ENCODE assay signal across 19 cellular contexts in the genomic region with DNA sequence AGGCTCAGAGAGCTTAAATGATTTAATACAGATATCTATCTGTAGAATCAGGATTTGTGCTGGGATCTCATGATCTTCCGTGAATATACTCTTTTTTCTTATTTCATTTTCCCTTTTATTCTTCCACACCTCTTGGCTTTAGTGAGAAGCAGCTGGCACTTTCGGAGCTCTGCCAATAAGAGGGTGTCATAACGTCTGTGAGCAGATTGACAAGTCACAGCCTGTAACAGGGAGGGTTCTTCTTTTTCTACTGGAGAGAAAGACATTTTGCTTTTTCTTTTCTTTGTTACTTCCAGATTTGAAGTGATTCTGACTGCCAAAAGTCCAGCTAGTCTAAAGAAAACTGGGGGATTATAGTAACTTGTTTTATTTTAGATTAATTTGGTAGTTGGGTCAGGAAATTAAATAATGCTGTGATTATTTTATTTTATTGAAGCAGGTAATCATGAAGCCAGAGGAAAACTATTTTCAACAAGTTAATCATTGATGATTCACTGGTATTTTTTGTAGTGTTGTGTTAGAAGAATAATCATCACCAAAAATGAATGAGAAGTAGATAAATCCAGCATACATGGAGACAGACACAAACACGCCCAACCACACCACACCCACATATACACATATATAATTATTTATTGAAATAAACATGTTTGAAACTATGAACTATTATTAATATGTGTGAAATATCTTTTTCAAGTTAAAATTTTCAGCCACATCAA.
A peak's percentile ranks its signal among the peaks of the same experiment; 100 is the strongest.
DNase-seq lines count a peak whose midpoint lies in the region; ATAC-seq and TF ChIP-seq lines count a peak whose summit lies in the region.
"Had no signal": no experiment of that assay in that cellular context is flagged by ENCODE, and none has a peak within 500 bp of the region (broad histone marks: within the 10 kb centered on the region; RNA-seq: fewer than 3 reads in every experiment).

No MANE protein-coding gene starts in this region.

- H3K4me2 ChIP-seq in skeletal muscle satellite cell (ENCODE audit: low read length): peak overlapping the region; percentile 16

- 73% methylated on average over 3 of the region's 4 CpGs; no CpG with 5 or more reads in 1 of the 2 experiments for WGBS in endodermal cell (ENCODE audit: insufficient coverage in 1 of 2, insufficient read length in 1 of 2), 2 experiments
- 30 to 48% (median 41%) methylated on average over 4 of the region's 4 CpGs for WGBS in ovary, 3 donors

- H3K4me3 ChIP-seq in WERI-Rb-1 (ENCODE audit: low read depth, low read length): no peak overlapping the region
- H3K4me3 ChIP-seq in skeletal muscle satellite cell (ENCODE audit: low read length): no peak overlapping the region
- H3K4me3 ChIP-seq in endodermal cell (ENCODE audit: low read length): no peak overlapping the region
- H3K4me3 ChIP-seq in ovary: no peak overlapping the region
- H3K4me3 ChIP-seq: upper lobe of left lung had no signal

- no peak for TF ChIP-seq POLR2A in ovary (IDR thresholded peaks at IDR 0.05)

- H3K36me3 ChIP-seq in WERI-Rb-1 (no peaks in the 10 kb centered on the region), skeletal muscle satellite cell (ENCODE audit: insufficient read depth, low read length) (peaks cover 3% of the 10 kb centered on the region), endodermal cell (ENCODE audit: control insufficient read depth, insufficient read depth, low read length) (no peaks in the 10 kb centered on the region), ovary (no peaks in the 10 kb centered on the region)
- H3K36me3 ChIP-seq: brain microvascular endothelial cell, upper lobe of left lung had no signal

- peak overlapping the region; percentile 37 for H3K9ac ChIP-seq in skeletal muscle satellite cell (ENCODE audit: low read depth, low read length)
- no peak overlapping the region for H3K9ac ChIP-seq in endodermal cell (ENCODE audit: extremely low read depth, low read length, poor library complexity, severe bottlenecking)

- no peaks in the 10 kb centered on the region for H3K27me3 Mint-ChIP-seq in endodermal cell (ENCODE audit: insufficient read depth)
- H3K27me3 Mint-ChIP-seq: CD4-positive, CD25-positive, alpha-beta regulatory T cell; naive thymus-derived CD8-positive, alpha-beta T cell had no signal

- intact Hi-C loops in ovary (cut with DNase I): no loop called here

- H3K27ac ChIP-seq in WERI-Rb-1 (0 out of 2 replicates have a peak overlapping the region, but pooled peaks have one; percentile 22), foreskin keratinocyte (peak overlapping the region; percentile 92), endodermal cell (ENCODE audit: low read depth, low read length) (no peak overlapping the region), ovary (no peak overlapping the region)
- H3K27ac ChIP-seq: brain microvascular endothelial cell, upper lobe of left lung had no signal

- TF ChIP-seq CTCF in WERI-Rb-1 (IDR thresholded peaks at IDR 0.05; ENCODE audit: low read depth, low read length): no peak
- TF ChIP-seq CTCF in foreskin keratinocyte (conservative IDR thresholded peaks at IDR 0.05): no peak
- TF ChIP-seq CTCF in endodermal cell (conservative IDR thresholded peaks at IDR 0.05): no peak
- TF ChIP-seq CTCF in ovary (IDR thresholded peaks at IDR 0.05): no peak

- DNase-seq in NCI-H1105 treated with DMSO at 0.1 percent for 48 hours (lab: John Stamatoyannopoulos, UW) (peak; percentile 81), WERI-Rb-1 (no peak), foreskin keratinocyte (peak; percentile 91 to 96), endodermal cell (no peak), ovary (no peak), EL (no peak)
- DNase-seq: activated CD4-positive, CD25-positive, alpha-beta regulatory T cell; activated naive CD4-positive, alpha-beta T cell treated with Interleukin-2 at 50 U/mL for 16 hours; brain microvascular endothelial cell; CD4-positive, CD25-positive, alpha-beta regulatory T cell; effector memory CD4-positive, alpha-beta T cell; left cardiac atrium; naive thymus-derived CD8-positive, alpha-beta T cell; NCI-H226; retina; stimulated activated CD4-positive, alpha-beta T cell treated with anti-CD3 and anti-CD28 coated beads, Interleukin-4, amount 100 ng/mL, for 24 hours; upper lobe of left lung had no signal

- peak; percentile 96 for ATAC-seq in foreskin keratinocyte
- ATAC-seq: naive thymus-derived CD8-positive, alpha-beta T cell; Panc1 had no signal

- no peak for TF ChIP-seq EP300 in ovary (IDR thresholded peaks at IDR 0.05)

- H3K9me3 ChIP-seq in WERI-Rb-1 (ENCODE audit: severe bottlenecking) (no peaks in the 10 kb centered on the region), skeletal muscle satellite cell (replicated peaks; ENCODE audit: low read length) (no peaks in the 10 kb centered on the region), endodermal cell (ENCODE audit: control insufficient read depth, low read length) (peaks cover 13% of the 10 kb centered on the region), ovary (no peaks in the 10 kb centered on the region)

- no peak overlapping the region for H3K4me3 Mint-ChIP-seq in endodermal cell
- H3K4me3 Mint-ChIP-seq: CD4-positive, CD25-positive, alpha-beta regulatory T cell; naive thymus-derived CD8-positive, alpha-beta T cell had no signal

- no peak overlapping the region for H3K27ac Mint-ChIP-seq in endodermal cell
- H3K27ac Mint-ChIP-seq: CD4-positive, CD25-positive, alpha-beta regulatory T cell had no signal

- H3K9me3 Mint-ChIP-seq in endodermal cell: peaks cover 20% of the 10 kb centered on the region

- H3K4me1 ChIP-seq in foreskin keratinocyte (peaks cover 12% of the 10 kb centered on the region), skeletal muscle satellite cell (ENCODE audit: control insufficient read depth, insufficient read depth, low read length) (peaks cover 14% of the 10 kb centered on the region), endodermal cell (ENCODE audit: control insufficient read depth, insufficient read depth, low read length) (no peaks in the 10 kb centered on the region), ovary (ENCODE audit: insufficient read depth) (no peaks in the 10 kb centered on the region)
- H3K4me1 ChIP-seq: upper lobe of left lung had no signal

- H3K27me3 ChIP-seq in WERI-Rb-1 (ENCODE audit: insufficient read depth, low read depth, severe bottlenecking): no peaks in the 10 kb centered on the region
- H3K27me3 ChIP-seq in foreskin keratinocyte: no peaks in the 10 kb centered on the region
- no peaks in the 10 kb centered on the region for H3K27me3 ChIP-seq in skeletal muscle satellite cell (ENCODE audit: control insufficient read depth, insufficient read depth, low read length)
- H3K27me3 ChIP-seq in endodermal cell (ENCODE audit: control insufficient read depth, insufficient read depth, low read length, poor library complexity, severe bottlenecking): no peaks in the 10 kb centered on the region
- no peaks in the 10 kb centered on the region for H3K27me3 ChIP-seq in ovary
- H3K27me3 ChIP-seq: brain microvascular endothelial cell, upper lobe of left lung had no signal

- H3K36me3 Mint-ChIP-seq in endodermal cell (ENCODE audit: low read depth): peaks cover 2% of the 10 kb centered on the region

- H3K4me1 Mint-ChIP-seq in endodermal cell: no peaks in the 10 kb centered on the region
- H3K4me1 Mint-ChIP-seq: CD4-positive, CD25-positive, alpha-beta regulatory T cell; naive thymus-derived CD8-positive, alpha-beta T cell had no signal

Comparison
In these comparisons a context has a peak if more than half of its experiments do, and no peak if none do; other contexts are left out.
1. DNase-seq: peak in NCI-H1105 treated with DMSO at 0.1 percent for 48 hours (single experiment) and foreskin keratinocyte (2 of 2); none in WERI-Rb-1 (single experiment), endodermal cell (single experiment), ovary (0 of 5) and EL (single experiment).
2. H3K27ac ChIP-seq: peak in WERI-Rb-1 (single experiment) and foreskin keratinocyte (single experiment); none in endodermal cell (single experiment) and ovary (0 of 2).